Comparison of ENCODE assay signal across 21 cellular contexts in the genomic region with DNA sequence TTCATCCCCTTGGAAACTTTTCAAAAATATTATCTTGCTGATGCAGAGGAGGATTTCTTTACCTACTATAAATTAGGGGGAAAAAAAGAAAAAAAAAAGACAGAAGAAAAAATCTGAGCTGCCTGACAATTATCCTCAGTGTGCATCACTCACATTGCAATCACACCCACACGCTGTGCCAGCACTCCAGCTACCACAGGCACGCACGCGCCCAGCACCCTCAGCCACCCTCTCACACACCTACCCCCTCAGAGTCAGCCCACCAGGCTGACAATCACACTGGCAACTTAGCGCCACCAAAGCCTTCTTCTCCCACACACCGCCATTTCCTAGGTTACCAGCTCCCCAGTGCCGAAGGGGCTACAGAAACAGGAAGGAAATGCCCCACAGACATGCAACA.
DNase-seq lines count a peak whose midpoint lies in the region; ATAC-seq and TF ChIP-seq lines count a peak whose summit lies in the region.
"Had no signal": no experiment of that assay in that cellular context is flagged by ENCODE, and none has a peak within 500 bp of the region (broad histone marks: within the 10 kb centered on the region; RNA-seq: fewer than 3 reads in every experiment).

No MANE protein-coding gene starts in this region.

- in situ Hi-C loops in G401 (cut with HindIII; ENCODE audit: low sequenced_read_pairs): no loop called here

- peak; percentile 46 for ATAC-seq in WTC11
- ATAC-seq in left ventricle myocardium superior: peak; percentile 85
- ATAC-seq in GM18909 (IDR thresholded peaks at IDR 0.05; ENCODE audit: poor library complexity, unreplicated experiment): no peak
- ATAC-seq: stimulated activated naive B cell treated with anti-CD40 and anti-IgM and Interleukin-4, amounts not matched to agents 10 μg/mL and 1 μg/mL and 100 μg/mL, for 72 hours had no signal

- H3K27me3 Mint-ChIP-seq in WTC11 (ENCODE audit: low read depth): no peaks in the 10 kb centered on the region; the same call in 1 of the 2 replicates
- no peaks in the 10 kb centered on the region for H3K27me3 Mint-ChIP-seq in T-helper 2 cell treated with Interferon-gamma antibody and Interleukin-4, amounts not matched to agents 5 μg/mL and 100 μg/mL, for 36 hours (ENCODE audit: low read depth)
- H3K27me3 Mint-ChIP-seq: CD4-positive, alpha-beta memory T cell; central memory CD8-positive, alpha-beta T cell; naive B cell; stimulated activated naive B cell treated with anti-CD40 and anti-IgM and Interleukin-4, amounts not matched to agents 10 μg/mL and 1 μg/mL and 100 μg/mL, for 72 hours had no signal

- H3K4me3 Mint-ChIP-seq in WTC11: no peak overlapping the region
- H3K4me3 Mint-ChIP-seq in T-helper 2 cell treated with Interferon-gamma antibody and Interleukin-4, amounts not matched to agents 5 μg/mL and 100 μg/mL, for 36 hours: no peak overlapping the region
- H3K4me3 Mint-ChIP-seq: central memory CD8-positive, alpha-beta T cell; naive B cell; stimulated activated naive B cell treated with anti-CD40 and anti-IgM and Interleukin-4, amounts not matched to agents 10 μg/mL and 1 μg/mL and 100 μg/mL, for 72 hours had no signal

- intact Hi-C loops in left ventricle myocardium superior (cut with micrococcal nuclease) (no loop called here), posterior cingulate gyrus (cut with DNase I) (no loop called here)

- H3K27ac Mint-ChIP-seq in WTC11: peak overlapping the region; percentile 15; the same call in 1 of the 2 replicates
- no peak overlapping the region for H3K27ac Mint-ChIP-seq in T-helper 2 cell treated with Interferon-gamma antibody and Interleukin-4, amounts not matched to agents 5 μg/mL and 100 μg/mL, for 36 hours
- H3K27ac Mint-ChIP-seq: CD4-positive, alpha-beta memory T cell; naive B cell; stimulated activated naive B cell treated with anti-CD40 and anti-IgM and Interleukin-4, amounts not matched to agents 10 μg/mL and 1 μg/mL and 100 μg/mL, for 72 hours had no signal

- H3K9me3 Mint-ChIP-seq in WTC11: no peaks in the 10 kb centered on the region; the same call in 1 of the 2 replicates
- peaks cover 32% of the 10 kb centered on the region for H3K9me3 Mint-ChIP-seq in T-helper 2 cell treated with Interferon-gamma antibody and Interleukin-4, amounts not matched to agents 5 μg/mL and 100 μg/mL, for 36 hours

- no peaks in the 10 kb centered on the region for H3K36me3 Mint-ChIP-seq in WTC11
- H3K36me3 Mint-ChIP-seq in T-helper 2 cell treated with Interferon-gamma antibody and Interleukin-4, amounts not matched to agents 5 μg/mL and 100 μg/mL, for 36 hours (ENCODE audit: low read depth): no peaks in the 10 kb centered on the region
- H3K36me3 Mint-ChIP-seq: CD4-positive, alpha-beta memory T cell; naive B cell; stimulated activated naive B cell treated with anti-CD40 and anti-IgM and Interleukin-4, amounts not matched to agents 10 μg/mL and 1 μg/mL and 100 μg/mL, for 72 hours had no signal

- DNase-seq in ELF-1 (ENCODE audit: low read depth, low spot score) (peak; percentile 12), WTC11 (ENCODE audit: low spot score) (no peak), left ventricle myocardium superior (peak; percentile 62), posterior cingulate gyrus (peak in 7 of 10 donors; percentile 50 to 92 (median 60)), DMS153 (lab: John Stamatoyannopoulos, UW) (no peak), G401 (ENCODE audit: low spot score) (no peak)
- DNase-seq in T-helper 2 cell treated with Interferon-gamma antibody and Interleukin-4, amounts not matched to agents 5 μg/mL and 100 μg/mL, for 36 hours (ENCODE audit: low spot score): no peak
- DNase-seq: activated CD4-positive, alpha-beta T cell treated with anti-CD3 and anti-CD28 coated beads for 48 hours; activated CD8-positive, alpha-beta memory T cell treated with anti-CD3 and anti-CD28 coated beads, Interleukin-2, amount 50 U/mL, for 4 hours; activated effector memory CD4-positive, alpha-beta T cell treated with anti-CD3 and anti-CD28 coated beads, Interleukin-2, amount 50 U/mL, for 16 hours; CD4-positive, alpha-beta memory T cell; effector CD8-positive, alpha-beta T cell; esophagus squamous epithelium; naive B cell; NCI-H1417 treated with DMSO at 0.1 percent for 48 hours; NCI-H2171; stimulated activated CD4-positive, alpha-beta T cell treated with anti-CD3 and anti-CD28 coated beads, Interleukin-15, amount 100 ng/mL, for 24 hours; stimulated activated naive B cell treated with anti-CD40 and anti-IgM and Interleukin-4, amounts not matched to agents 10 μg/mL and 1 μg/mL and 100 μg/mL, for 72 hours; tibial artery had no signal

- CTCF ChIA-PET in WTC11 (lab: Charles Lee): interaction anchor here (2.5 kb wide), 1 partner anchor 348 kb away, joined by 6 read pairs; no protein-coding TSS in a partner anchor

- H3K4me1 Mint-ChIP-seq in WTC11: peaks cover 12% of the 10 kb centered on the region
- H3K4me1 Mint-ChIP-seq in T-helper 2 cell treated with Interferon-gamma antibody and Interleukin-4, amounts not matched to agents 5 μg/mL and 100 μg/mL, for 36 hours (ENCODE audit: low read depth): no peaks in the 10 kb centered on the region
- H3K4me1 Mint-ChIP-seq: CD4-positive, alpha-beta memory T cell; central memory CD8-positive, alpha-beta T cell; naive B cell; stimulated activated naive B cell treated with anti-CD40 and anti-IgM and Interleukin-4, amounts not matched to agents 10 μg/mL and 1 μg/mL and 100 μg/mL, for 72 hours had no signal

- POLR2A ChIA-PET in WTC11 (lab: Charles Lee): no interaction called here

- TF ChIP-seq CTCF in WTC11 (IDR thresholded peaks at IDR 0.05): no peak

TF ChIP-seq in WTC11, 78 proteins besides CTCF, POLR2A, EP300 and RAD21:
- TF ChIP-seq NR1H2 (CRISPR knock-in tag; IDR thresholded peaks at IDR 0.05) (no peak), IRF2 (CRISPR knock-in tag; IDR thresholded peaks at IDR 0.05; ENCODE audit: borderline replicate concordance, low read depth) (no peak), ZNF671 (CRISPR knock-in tag; IDR thresholded peaks at IDR 0.05) (no peak), ELF4 (CRISPR knock-in tag; IDR thresholded peaks at IDR 0.05; ENCODE audit: low read depth) (no peak), ZNF396 (CRISPR knock-in tag; IDR thresholded peaks at IDR 0.05; ENCODE audit: borderline replicate concordance) (no peak), RELA (CRISPR knock-in tag; IDR thresholded peaks at IDR 0.05; ENCODE audit: borderline replicate concordance) (no peak)
- TF ChIP-seq, protein P1, sequence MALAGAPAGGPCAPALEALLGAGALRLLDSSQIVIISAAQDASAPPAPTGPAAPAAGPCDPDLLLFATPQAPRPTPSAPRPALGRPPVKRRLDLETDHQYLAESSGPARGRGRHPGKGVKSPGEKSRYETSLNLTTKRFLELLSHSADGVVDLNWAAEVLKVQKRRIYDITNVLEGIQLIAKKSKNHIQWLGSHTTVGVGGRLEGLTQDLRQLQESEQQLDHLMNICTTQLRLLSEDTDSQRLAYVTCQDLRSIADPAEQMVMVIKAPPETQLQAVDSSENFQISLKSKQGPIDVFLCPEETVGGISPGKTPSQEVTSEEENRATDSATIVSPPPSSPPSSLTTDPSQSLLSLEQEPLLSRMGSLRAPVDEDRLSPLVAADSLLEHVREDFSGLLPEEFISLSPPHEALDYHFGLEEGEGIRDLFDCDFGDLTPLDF (CRISPR knock-in tag; IDR thresholded peaks at IDR 0.05): no peak
- TF ChIP-seq, protein P2, sequence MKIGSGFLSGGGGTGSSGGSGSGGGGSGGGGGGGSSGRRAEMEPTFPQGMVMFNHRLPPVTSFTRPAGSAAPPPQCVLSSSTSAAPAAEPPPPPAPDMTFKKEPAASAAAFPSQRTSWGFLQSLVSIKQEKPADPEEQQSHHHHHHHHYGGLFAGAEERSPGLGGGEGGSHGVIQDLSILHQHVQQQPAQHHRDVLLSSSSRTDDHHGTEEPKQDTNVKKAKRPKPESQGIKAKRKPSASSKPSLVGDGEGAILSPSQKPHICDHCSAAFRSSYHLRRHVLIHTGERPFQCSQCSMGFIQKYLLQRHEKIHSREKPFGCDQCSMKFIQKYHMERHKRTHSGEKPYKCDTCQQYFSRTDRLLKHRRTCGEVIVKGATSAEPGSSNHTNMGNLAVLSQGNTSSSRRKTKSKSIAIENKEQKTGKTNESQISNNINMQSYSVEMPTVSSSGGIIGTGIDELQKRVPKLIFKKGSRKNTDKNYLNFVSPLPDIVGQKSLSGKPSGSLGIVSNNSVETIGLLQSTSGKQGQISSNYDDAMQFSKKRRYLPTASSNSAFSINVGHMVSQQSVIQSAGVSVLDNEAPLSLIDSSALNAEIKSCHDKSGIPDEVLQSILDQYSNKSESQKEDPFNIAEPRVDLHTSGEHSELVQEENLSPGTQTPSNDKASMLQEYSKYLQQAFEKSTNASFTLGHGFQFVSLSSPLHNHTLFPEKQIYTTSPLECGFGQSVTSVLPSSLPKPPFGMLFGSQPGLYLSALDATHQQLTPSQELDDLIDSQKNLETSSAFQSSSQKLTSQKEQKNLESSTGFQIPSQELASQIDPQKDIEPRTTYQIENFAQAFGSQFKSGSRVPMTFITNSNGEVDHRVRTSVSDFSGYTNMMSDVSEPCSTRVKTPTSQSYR (CRISPR knock-in tag; IDR thresholded peaks at IDR 0.05): no peak
- TF ChIP-seq, protein P3, sequence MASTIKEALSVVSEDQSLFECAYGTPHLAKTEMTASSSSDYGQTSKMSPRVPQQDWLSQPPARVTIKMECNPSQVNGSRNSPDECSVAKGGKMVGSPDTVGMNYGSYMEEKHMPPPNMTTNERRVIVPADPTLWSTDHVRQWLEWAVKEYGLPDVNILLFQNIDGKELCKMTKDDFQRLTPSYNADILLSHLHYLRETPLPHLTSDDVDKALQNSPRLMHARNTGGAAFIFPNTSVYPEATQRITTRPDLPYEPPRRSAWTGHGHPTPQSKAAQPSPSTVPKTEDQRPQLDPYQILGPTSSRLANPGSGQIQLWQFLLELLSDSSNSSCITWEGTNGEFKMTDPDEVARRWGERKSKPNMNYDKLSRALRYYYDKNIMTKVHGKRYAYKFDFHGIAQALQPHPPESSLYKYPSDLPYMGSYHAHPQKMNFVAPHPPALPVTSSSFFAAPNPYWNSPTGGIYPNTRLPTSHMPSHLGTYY (CRISPR knock-in tag; IDR thresholded peaks at IDR 0.05): no peak
- TF ChIP-seq, protein P4, sequence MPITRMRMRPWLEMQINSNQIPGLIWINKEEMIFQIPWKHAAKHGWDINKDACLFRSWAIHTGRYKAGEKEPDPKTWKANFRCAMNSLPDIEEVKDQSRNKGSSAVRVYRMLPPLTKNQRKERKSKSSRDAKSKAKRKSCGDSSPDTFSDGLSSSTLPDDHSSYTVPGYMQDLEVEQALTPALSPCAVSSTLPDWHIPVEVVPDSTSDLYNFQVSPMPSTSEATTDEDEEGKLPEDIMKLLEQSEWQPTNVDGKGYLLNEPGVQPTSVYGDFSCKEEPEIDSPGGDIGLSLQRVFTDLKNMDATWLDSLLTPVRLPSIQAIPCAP (CRISPR knock-in tag; IDR thresholded peaks at IDR 0.05): no peak
- TF ChIP-seq, protein P5, sequence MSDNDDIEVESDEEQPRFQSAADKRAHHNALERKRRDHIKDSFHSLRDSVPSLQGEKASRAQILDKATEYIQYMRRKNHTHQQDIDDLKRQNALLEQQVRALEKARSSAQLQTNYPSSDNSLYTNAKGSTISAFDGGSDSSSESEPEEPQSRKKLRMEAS (CRISPR knock-in tag; IDR thresholded peaks at IDR 0.05): no peak

Comparison
In these comparisons a context has a peak if more than half of its experiments do, and no peak if none do; other contexts are left out.
1. DNase-seq: peak in ELF-1 (single experiment), left ventricle myocardium superior (single experiment) and posterior cingulate gyrus (7 of 10); none in WTC11 (single experiment), DMS153 (single experiment), G401 (single experiment) and T-helper 2 cell treated with Interferon-gamma antibody and Interleukin-4, amounts not matched to agents 5 μg/mL and 100 μg/mL, for 36 hours (single experiment).